In genomic region chr4:74056858-74057562, GRCh38 we compare ENCODE assay signal across 13 cellular contexts. TPM values are rescaled to one million over a fixed set of nuclear protein-coding genes. Genes with fewer than 3 reads are reported as not detected.
A peak's percentile ranks its signal among the peaks of the same experiment; 100 is the strongest.
DNase-seq lines count a peak whose midpoint lies in the region; ATAC-seq and TF ChIP-seq lines count a peak whose summit lies in the region.
"Had no signal": no experiment of that assay in that cellular context is flagged by ENCODE, and none has a peak within 500 bp of the region (broad histone marks: within the 10 kb centered on the region; RNA-seq: fewer than 3 reads in every experiment).

No MANE protein-coding gene starts in this region.

- H3K4me3 Mint-ChIP-seq in CD8-positive, alpha-beta T cell, result no peak overlapping the region
- H3K4me3 Mint-ChIP-seq: activated B cell treated with CpG ODN at 0.5 μM for 24 hours had no signal

- intact Hi-C loops in CD8-positive, alpha-beta T cell (cut with DNase I, micrococcal nuclease), result no loop called here

- H3K9me3 ChIP-seq in CD8-positive, alpha-beta T cell (ENCODE audit: low read length), result no peaks in the 10 kb centered on the region
- H3K9me3 ChIP-seq: sigmoid colon had no signal

- no peaks in the 10 kb centered on the region for H3K4me1 ChIP-seq in CD8-positive, alpha-beta T cell (ENCODE audit: insufficient read depth, low read length)
- H3K4me1 ChIP-seq: sigmoid colon had no signal

- no peak overlapping the region for H3K4me3 ChIP-seq in CD8-positive, alpha-beta T cell (ENCODE audit: low read depth, low read length)
- H3K4me3 ChIP-seq: sigmoid colon had no signal

- CTCF ChIA-PET in CD8-positive, alpha-beta T cell (lab: Charles Lee), result no interaction called here

- no peaks in the 10 kb centered on the region for H3K36me3 ChIP-seq in CD8-positive, alpha-beta T cell (ENCODE audit: insufficient read depth, low read length)
- H3K36me3 ChIP-seq: sigmoid colon had no signal

- no peaks in the 10 kb centered on the region for H3K27me3 Mint-ChIP-seq in CD8-positive, alpha-beta T cell (ENCODE audit: low read depth)

- POLR2A ChIA-PET in CD8-positive, alpha-beta T cell (lab: Charles Lee), result no interaction called here

- no peak overlapping the region for H3K27ac Mint-ChIP-seq in CD8-positive, alpha-beta T cell
- H3K27ac Mint-ChIP-seq: activated B cell treated with CpG ODN at 0.5 μM for 24 hours had no signal

- H3K27ac ChIP-seq in CD8-positive, alpha-beta T cell (ENCODE audit: low read depth, low read length), result no peak overlapping the region
- H3K27ac ChIP-seq: sigmoid colon had no signal

- ATAC-seq in CD8-positive, alpha-beta T cell, result no peak
- ATAC-seq in GM18517 (IDR thresholded peaks at IDR 0.05; ENCODE audit: unreplicated experiment), result no peak
- ATAC-seq: left ventricle myocardium superior had no signal

- DNase-seq in AG20443 (ENCODE audit: low spot score), result peak; percentile 61
- DNase-seq in HT-29 (ENCODE audit: low spot score), result peak; percentile 65
- DNase-seq in UCSD-AML1 (lab: John Stamatoyannopoulos, UW; ENCODE audit: unreplicated experiment), result peak; percentile 20
- peak; percentile 21 for DNase-seq in hepatic stellate cell (ENCODE audit: low spot score)
- no peak for DNase-seq in CD8-positive, alpha-beta T cell
- DNase-seq in iPS-NIHi7 (ENCODE audit: extremely low spot score), result no peak
- no peak for DNase-seq in DMS79 (lab: John Stamatoyannopoulos, UW)
- DNase-seq: activated B cell treated with CpG ODN at 0.5 μM for 24 hours, activated gamma-delta T cell treated with Interleukin-2 at 50 U/mL for 16 hours, left ventricle myocardium superior, NCI-H526 treated with DMSO at 0.1 percent for 48 hours, sigmoid colon had no signal

- no peaks in the 10 kb centered on the region for H3K27me3 ChIP-seq in CD8-positive, alpha-beta T cell (ENCODE audit: insufficient read depth, low read length)
- H3K27me3 ChIP-seq: sigmoid colon had no signal

- H3K36me3 Mint-ChIP-seq in CD8-positive, alpha-beta T cell, result no peaks in the 10 kb centered on the region

- H3K4me1 Mint-ChIP-seq in CD8-positive, alpha-beta T cell (ENCODE audit: low read depth), result no peaks in the 10 kb centered on the region
- H3K4me1 Mint-ChIP-seq: activated B cell treated with CpG ODN at 0.5 μM for 24 hours had no signal

- peaks cover 3% of the 10 kb centered on the region for H3K9me3 Mint-ChIP-seq in CD8-positive, alpha-beta T cell
- H3K9me3 Mint-ChIP-seq: activated B cell treated with CpG ODN at 0.5 μM for 24 hours had no signal

- no peak for TF ChIP-seq CTCF in CD8-positive, alpha-beta T cell (IDR thresholded peaks at IDR 0.05)

RNA-seq across cellular contexts. Expression of gene CXCL3, which starts 18.5 kb away (rescaled TPM):
- total RNA-seq in HT-29 (2014; rRNA removed; shearing (Covaris generic)), result 1.1 and 1.5 TPM in 2 replicates
- under 1 TPM in 1 of 2 experiments, not detected in 1; 0.31 TPM for total RNA-seq in CD8-positive, alpha-beta T cell
- total RNA-seq: activated B cell treated with CpG ODN at 0.5 μM for 24 hours had no signal

RNA-seq across cellular contexts. Expression of gene CXCL2, which starts 42.0 kb away (rescaled TPM):
- total RNA-seq in HT-29 (2014; rRNA removed; shearing (Covaris generic)), result 3.1 and 8.3 TPM in 2 replicates
- under 1 TPM in 1 of 2 experiments, not detected in 1; 0.68 TPM for total RNA-seq in CD8-positive, alpha-beta T cell

RNA-seq across cellular contexts. Expression of gene CXCL5, which starts 58.5 kb away (rescaled TPM):
- total RNA-seq in HT-29 (2014; rRNA removed; shearing (Covaris generic)), result not detected in 2 replicates
- not detected for total RNA-seq in CD8-positive, alpha-beta T cell
- total RNA-seq: activated B cell treated with CpG ODN at 0.5 μM for 24 hours, left ventricle myocardium superior, sigmoid colon had no signal

Comparison
In these comparisons a context has a peak if more than half of its experiments do, and no peak if none do; other contexts are left out.
1. DNase-seq: peak in AG20443 (single experiment), HT-29 (single experiment), UCSD-AML1 (single experiment) and hepatic stellate cell (single experiment); none in CD8-positive, alpha-beta T cell (0 of 7), iPS-NIHi7 (single experiment) and DMS79 (single experiment).